In genomic region chr14:99575043-99576023, GRCh38 we compare ENCODE assay signal across 9 cellular contexts. TPM values are rescaled to one million over a fixed set of nuclear protein-coding genes. Genes with fewer than 3 reads are reported as not detected.
DNase-seq lines count a peak whose midpoint lies in the region; ATAC-seq and TF ChIP-seq lines count a peak whose summit lies in the region.
"Had no signal": no experiment of that assay in that cellular context is flagged by ENCODE, and none has a peak within 500 bp of the region (broad histone marks: within the 10 kb centered on the region; RNA-seq: fewer than 3 reads in every experiment).

No MANE protein-coding gene starts in this region.

- H3K4me3 Mint-ChIP-seq in CD4-positive, alpha-beta memory T cell = no peak overlapping the region

- no peaks in the 10 kb centered on the region for H3K36me3 Mint-ChIP-seq in CD4-positive, alpha-beta memory T cell
- H3K36me3 Mint-ChIP-seq: naive B cell had no signal

- peak overlapping the region in 1 of 7 donors; percentile 18 for H3K27ac Mint-ChIP-seq in CD4-positive, alpha-beta memory T cell

- peaks cover 4 to 17% (median 9%) of the 10 kb centered on the region in 4 donors for H3K4me1 Mint-ChIP-seq in CD4-positive, alpha-beta memory T cell

- H3K9me3 ChIP-seq in adrenal gland (replicated peaks in 1 of 3) (no peaks in the 10 kb centered on the region), right lobe of liver (no peaks in the 10 kb centered on the region)
- no peaks in the 10 kb centered on the region for H3K9me3 ChIP-seq in CD4-positive, alpha-beta memory T cell (ENCODE audit: control insufficient read depth in 1 of 2, low read length in 2 of 2)

- TF ChIP-seq CTCF in adrenal gland (IDR thresholded peaks at IDR 0.05) (peak in 3 of 6 experiments; percentile 11 to 19 (median 12)), right lobe of liver (IDR thresholded peaks at IDR 0.05) (peak in 1 of 4 donors; percentile 10)

- H3K27me3 Mint-ChIP-seq in CD4-positive, alpha-beta memory T cell = no peaks in the 10 kb centered on the region

- H3K4me1 ChIP-seq in adrenal gland (replicated peaks in 1 of 2) = peaks cover 80 to 87% of the 10 kb centered on the region in 2 donors
- peaks cover 0 to 67% (median 33%) of the 10 kb centered on the region in 4 donors for H3K4me1 ChIP-seq in right lobe of liver
- H3K4me1 ChIP-seq in CD4-positive, alpha-beta memory T cell (ENCODE audit: insufficient read depth, low read length) = no peaks in the 10 kb centered on the region

- 46 to 57% (median 50%) methylated on average over 12 to 22 of the region's 22 CpGs for WGBS in adrenal gland, 4 donors
- 70% methylated on average over 2 of the region's 22 CpGs for WGBS in right lobe of liver (ENCODE audit: insufficient coverage, low coverage, low lambda C conversion rate, missing lambda C conversion rate)

- no peaks in the 10 kb centered on the region for H3K9me3 Mint-ChIP-seq in CD4-positive, alpha-beta memory T cell
- H3K9me3 Mint-ChIP-seq: naive B cell had no signal

- DNase-seq in A172 (ENCODE audit: low spot score) = peak; percentile 89
- peak; percentile 83 for DNase-seq in HK-2 (ENCODE audit: unreplicated experiment)
- DNase-seq in adrenal gland = peak; percentile 67 to 83 (median 80)
- DNase-seq in right lobe of liver = peak in 1 of 3 donors; percentile 58
- no peak for DNase-seq in NCI-H1436 (lab: John Stamatoyannopoulos, UW)
- DNase-seq in CD4-positive, alpha-beta memory T cell = no peak
- DNase-seq in activated CD4-positive, CD25-positive, alpha-beta regulatory T cell treated with anti-CD3 and anti-CD28 coated beads, Interleukin-2, amount 50 U/mL, for 72 hours = no peak
- DNase-seq: naive B cell had no signal

- H3K4me3 ChIP-seq in adrenal gland = no peak overlapping the region
- H3K4me3 ChIP-seq in right lobe of liver = no peak overlapping the region
- no peak overlapping the region for H3K4me3 ChIP-seq in CD4-positive, alpha-beta memory T cell (ENCODE audit: low read length in 2 of 2)

- POLR2A ChIA-PET in CD4-positive, alpha-beta memory T cell (lab: Charles Lee; ENCODE audit: partially characterized antibody) = no interaction called here

- no peaks in the 10 kb centered on the region for H3K27me3 ChIP-seq in adrenal gland
- no peaks in the 10 kb centered on the region for H3K27me3 ChIP-seq in right lobe of liver
- no peaks in the 10 kb centered on the region for H3K27me3 ChIP-seq in CD4-positive, alpha-beta memory T cell (ENCODE audit: insufficient read depth, low read length)

- peak in 1 of 4 donors; percentile 3 for ATAC-seq in right lobe of liver
- no peak for ATAC-seq in HG02763 (IDR thresholded peaks at IDR 0.05; ENCODE audit: unreplicated experiment)

- H3K36me3 ChIP-seq in adrenal gland (replicated peaks in 1 of 2) = no peaks in the 10 kb centered on the region
- no peaks in the 10 kb centered on the region for H3K36me3 ChIP-seq in right lobe of liver
- H3K36me3 ChIP-seq in CD4-positive, alpha-beta memory T cell (ENCODE audit: insufficient read depth, low read length) = no peaks in the 10 kb centered on the region

- intact Hi-C loops in adrenal gland (cut with DNase I) (no loop called here), right lobe of liver (cut with DNase I) (no loop called here)
- intact Hi-C loops in CD4-positive, alpha-beta memory T cell (cut with micrococcal nuclease) = no loop called here

- H3K27ac ChIP-seq in adrenal gland (peak overlapping the region; percentile 68 to 97 (median 87)), right lobe of liver (peak overlapping the region in 2 of 3 donors; percentile 49 to 93)
- H3K27ac ChIP-seq in CD4-positive, alpha-beta memory T cell (ENCODE audit: low read depth, low read length) = no peak overlapping the region

- TF ChIP-seq POLR2A in adrenal gland (IDR thresholded peaks at IDR 0.05) (peak in 1 of 2 donors; percentile 10), right lobe of liver (IDR thresholded peaks at IDR 0.05) (no peak)

- CTCF ChIA-PET in CD4-positive, alpha-beta memory T cell (lab: Charles Lee; ENCODE audit: partially characterized antibody) = interaction anchor here (1.0 kb wide), 1 partner anchor 53 kb away, joined by 3 read pairs; no protein-coding TSS in a partner anchor

RNA-seq across cellular contexts. Expression of gene CCDC85C, which starts 28.7 kb away (rescaled TPM):
- 49.6 and 84.9 TPM in 2 replicates for total RNA-seq in A172 (2014; rRNA removed; shearing (Covaris generic))
- total RNA-seq in adrenal gland (10 to 100 TPM; 21.6 to 59.0 (median 41.3) TPM), right lobe of liver (10 to 100 TPM; 13.6 to 32.8 (median 21.8) TPM)
- polyA plus RNA-seq in adrenal gland = 10 to 100 TPM; 10.8 to 41.7 (median 23.4) TPM
- total RNA-seq in CD4-positive, alpha-beta memory T cell = 10 to 100 TPM; 14.1 to 14.4 TPM
- polyA plus RNA-seq in CD4-positive, alpha-beta memory T cell = 1 to 10 TPM in 1 of 2 donors, under 1 TPM in 1; 0.36 to 1.8 TPM

Comparison
In these comparisons a context has a peak if more than half of its experiments do, and no peak if none do; other contexts are left out.
1. DNase-seq: peak in A172 (single experiment), HK-2 (single experiment) and adrenal gland (7 of 7); none in NCI-H1436 (single experiment), CD4-positive, alpha-beta memory T cell (0 of 5) and activated CD4-positive, CD25-positive, alpha-beta regulatory T cell treated with anti-CD3 and anti-CD28 coated beads, Interleukin-2, amount 50 U/mL, for 72 hours (single experiment).